21 cellular contexts compared by ENCODE assay signal in the genomic region with DNA sequence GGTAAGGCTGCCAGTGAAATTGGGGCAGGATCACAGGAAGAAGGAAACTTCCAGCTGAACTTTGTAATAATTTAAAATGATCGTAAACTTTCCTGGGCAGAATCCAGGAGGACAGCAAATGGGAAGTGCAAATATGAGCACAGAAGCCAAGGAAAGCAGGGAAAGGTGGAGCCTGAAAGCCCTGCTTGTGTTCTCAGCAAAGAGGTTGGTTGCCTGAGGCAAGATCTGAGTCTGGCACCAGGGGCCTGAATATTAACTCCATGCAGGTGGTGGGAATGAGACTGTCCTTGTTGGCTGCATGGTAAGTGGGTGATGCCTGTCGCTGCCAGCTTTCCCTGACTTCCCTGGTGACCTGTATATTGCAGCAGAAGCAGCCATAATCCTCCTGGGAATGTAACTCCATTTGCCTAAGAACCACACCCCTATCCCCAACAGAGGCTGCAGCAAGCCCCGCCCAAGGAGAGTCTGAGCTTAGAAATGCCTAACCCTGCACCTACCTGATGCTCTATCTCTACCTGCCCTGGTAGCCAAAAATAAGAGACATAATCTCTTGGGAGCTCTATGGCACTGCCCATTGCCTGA.
"Had no signal": no experiment of that assay in that cellular context is flagged by ENCODE, and none has a peak within 500 bp of the region (broad histone marks: within the 10 kb centered on the region; RNA-seq: fewer than 3 reads in every experiment).

No MANE protein-coding gene starts in this region.

- H3K36me3 ChIP-seq: heart right ventricle, left ventricle myocardium inferior, right lobe of liver, transverse colon, uterus had no signal

- H3K9me3 ChIP-seq: left ventricle myocardium inferior, mucosa of descending colon, right lobe of liver, testis, transverse colon, uterus had no signal

- H3K4me1 ChIP-seq: heart right ventricle, left ventricle myocardium inferior, right lobe of liver, testis, transverse colon, uterus had no signal

- H3K27ac ChIP-seq: heart right ventricle, left ventricle myocardium inferior, right lobe of liver, testis, transverse colon, uterus had no signal

- H3K27me3 ChIP-seq: right lobe of liver, testis, transverse colon, uterus had no signal

- DNase-seq: activated CD4-positive, alpha-beta T cell treated with anti-CD3 and anti-CD28 coated beads for 1 hour; activated CD4-positive, alpha-beta T cell treated with anti-CD3 and anti-CD28 coated beads, Interleukin-2, amount 10 ng/mL, durations not matched to agents 7 days and 5 days; activated CD8-positive, alpha-beta T cell treated with anti-CD3 and anti-CD28 coated beads for 36 hours; activated gamma-delta T cell treated with Interleukin-2 at 50 U/mL for 16 hours; activated naive CD4-positive, alpha-beta T cell treated with anti-CD3 and anti-CD28 coated beads, Interleukin-2, amount 50 U/mL, for 16 hours; activated T-cell treated with anti-CD3 and anti-CD28 coated beads, Interleukin-2, amount 50 U/mL, for 4 hours; amniotic stem cell; caudate nucleus; cortex of kidney; effector memory CD8-positive, alpha-beta T cell; foreskin fibroblast; heart right ventricle; left ventricle myocardium inferior; mucosa of descending colon; right lobe of liver; stimulated activated CD4-positive, alpha-beta T cell treated with anti-CD3 and anti-CD28 coated beads, Interleukin-2, amount 100 ng/mL, for 48 hours; stimulated activated naive CD4-positive, alpha-beta T cell treated with Interleukin-2 at 50 U/mL for 16 hours; testis; transverse colon; uterus had no signal

- H3K4me3 ChIP-seq: heart right ventricle, left ventricle myocardium inferior, lung, mucosa of descending colon, right lobe of liver, testis, transverse colon, uterus had no signal
